In the genomic region with DNA sequence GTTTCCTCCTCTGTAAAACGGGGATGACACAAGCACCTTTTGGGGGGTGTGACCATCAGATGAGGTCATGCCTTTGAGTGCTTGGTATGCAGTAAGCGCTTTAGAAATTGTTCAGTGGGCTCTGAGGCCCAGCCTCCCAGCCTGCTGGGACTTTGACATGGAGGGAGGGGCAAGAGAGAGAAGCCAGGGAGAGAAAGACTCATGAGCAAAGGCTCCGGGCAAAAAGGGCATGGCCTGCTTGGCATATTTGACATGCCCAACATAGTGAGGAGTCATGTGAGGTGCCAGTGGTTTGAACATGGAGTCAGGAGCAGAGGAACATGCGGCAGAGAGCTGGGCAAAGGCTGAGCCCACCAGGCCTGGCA, we compare ENCODE assay signal across 7 cellular contexts. TPM values are rescaled to one million over a fixed set of nuclear protein-coding genes. Genes with fewer than 3 reads are reported as not detected.
DNase-seq lines count a peak whose midpoint lies in the region; ATAC-seq and TF ChIP-seq lines count a peak whose summit lies in the region.

No MANE protein-coding gene starts in this region.

- peak overlapping the region; percentile 66 for H2BK120ac ChIP-seq in IMR-90 (ENCODE audit: low read depth, low read length)

- H3K36me3 ChIP-seq in IMR-90 (ENCODE audit: control insufficient read depth, insufficient read depth, low read length) (peaks cover 34% of the 10 kb centered on the region), ascending aorta (peaks cover 23 to 26% of the 10 kb centered on the region in 2 donors), left lung (no peaks in the 10 kb centered on the region), subcutaneous abdominal adipose tissue (ENCODE audit: control insufficient read depth in 5 of 5, insufficient read depth in 5 of 5, low read length in 5 of 5) (peaks cover 0 to 38% (median 22%) of the 10 kb centered on the region in 5 donors)

- in situ Hi-C loops in IMR-90 (cut with MboI; ENCODE audit: low sequenced_read_pairs), result loop anchor here (5.0 kb wide), 1 partner anchor 87 kb away; no protein-coding TSS in a partner anchor

- H4K8ac ChIP-seq in IMR-90 (ENCODE audit: low read depth in 2 of 2, low read length in 2 of 2), result no peak overlapping the region

- H3K27me3 ChIP-seq in IMR-90 (ENCODE audit: control insufficient read depth, insufficient read depth, low read length) (no peaks in the 10 kb centered on the region), ascending aorta (no peaks in the 10 kb centered on the region), left lung (no peaks in the 10 kb centered on the region), subcutaneous abdominal adipose tissue (ENCODE audit: control insufficient read depth in 5 of 5, insufficient read depth in 4 of 5, low read length in 5 of 5) (no peaks in the 10 kb centered on the region)

- no peak overlapping the region for H3K4me3 ChIP-seq in IMR-90 (ENCODE audit: insufficient read depth, low read depth, low read length)
- H3K4me3 ChIP-seq in ascending aorta, result peak overlapping the region; percentile 19 to 47
- H3K4me3 ChIP-seq in left lung, result no peak overlapping the region
- H3K4me3 ChIP-seq in subcutaneous abdominal adipose tissue (ENCODE audit: low read depth in 1 of 5, low read length in 5 of 5), result no peak overlapping the region

- no peak overlapping the region for H4K91ac ChIP-seq in IMR-90 (ENCODE audit: insufficient read depth, low read depth, low read length)

- H3K56ac ChIP-seq in IMR-90 (ENCODE audit: extremely low read depth, insufficient read depth, low read length), result no peak overlapping the region

- dilution Hi-C loops in IMR-90 (cut with HindIII; ENCODE audit: low sequenced_read_pairs, unreplicated experiment), result no loop called here

- TF ChIP-seq RAD21 in IMR-90 (IDR thresholded peaks at IDR 0.05; ENCODE audit: low read length), result no peak

- H4K5ac ChIP-seq in IMR-90 (ENCODE audit: low read depth, low read length), result no peak overlapping the region

- POLR2A ChIA-PET in IMR-90 (lab: Charles Lee; ENCODE audit: unreplicated experiment), result interaction anchor here (0.6 kb wide), 1 partner anchor 1293 kb away, joined by 3 read pairs; a partner anchor contains a TSS

- no peak overlapping the region for H3K4me2 ChIP-seq in IMR-90 (ENCODE audit: low read depth, low read length)

- H3K18ac ChIP-seq in IMR-90 (ENCODE audit: low read depth, low read length), result no peak overlapping the region

- H3K4me1 ChIP-seq in IMR-90 (ENCODE audit: control insufficient read depth, insufficient read depth, low read length), result peaks cover 22% of the 10 kb centered on the region
- peaks cover 8 to 26% of the 10 kb centered on the region in 2 donors for H3K4me1 ChIP-seq in ascending aorta
- H3K4me1 ChIP-seq in left lung, result peaks cover 15 to 29% of the 10 kb centered on the region in 2 donors
- H3K4me1 ChIP-seq in subcutaneous abdominal adipose tissue (ENCODE audit: control insufficient read depth in 5 of 5, insufficient read depth in 5 of 5, low read length in 5 of 5), result peaks cover 9 to 49% (median 44%) of the 10 kb centered on the region in 5 donors

- H2BK5ac ChIP-seq in IMR-90 (ENCODE audit: low read depth, low read length, poor library complexity, severe bottlenecking), result peak overlapping the region; percentile 37

- H3K27ac ChIP-seq in IMR-90 (ENCODE audit: insufficient read depth, low read length) (no peak overlapping the region), ascending aorta (peak overlapping the region; percentile 57 to 68), left lung (peak overlapping the region; percentile 29 to 75), subcutaneous abdominal adipose tissue (ENCODE audit: low read depth, low read length) (peak overlapping the region; percentile 87)

- H3K9me3 ChIP-seq in IMR-90 (ENCODE audit: control insufficient read depth, insufficient read depth, low read length), result no peaks in the 10 kb centered on the region
- no peaks in the 10 kb centered on the region for H3K9me3 ChIP-seq in ascending aorta
- no peaks in the 10 kb centered on the region for H3K9me3 ChIP-seq in left lung
- H3K9me3 ChIP-seq in subcutaneous abdominal adipose tissue (ENCODE audit: control insufficient read depth in 5 of 5, low read length in 5 of 5), result no peaks in the 10 kb centered on the region

- peaks cover 18% of the 10 kb centered on the region for H3K9me1 ChIP-seq in IMR-90 (ENCODE audit: insufficient read depth, low read length)

- no peak for TF ChIP-seq POLR2A in IMR-90 (IDR thresholded peaks at IDR 0.05; ENCODE audit: low read depth, low read length)

- H2BK20ac ChIP-seq in IMR-90 (ENCODE audit: low read depth, low read length), result no peak overlapping the region

- peak overlapping the region; percentile 69 for H2AFZ ChIP-seq in IMR-90 (replicated peaks; ENCODE audit: low read length, poor library complexity)

- H2AK9ac ChIP-seq in IMR-90 (replicated peaks; ENCODE audit: low read depth, low read length, poor library complexity), result peak overlapping the region; percentile 92

- peak; percentile 50 for ATAC-seq in IMR-90 (ENCODE audit: low read depth)
- peak; percentile 29 for ATAC-seq in left lung
- no peak for ATAC-seq in HG03045 (IDR thresholded peaks at IDR 0.05; ENCODE audit: unreplicated experiment)
- ATAC-seq in GM19035 (IDR thresholded peaks at IDR 0.05; ENCODE audit: unreplicated experiment), result no peak

- peak overlapping the region; percentile 71 for H3K4ac ChIP-seq in IMR-90 (ENCODE audit: low read depth, low read length)

- TF ChIP-seq CTCF in IMR-90 (conservative IDR thresholded peaks at IDR 0.05; ENCODE audit: low read depth, low read length) (no peak), ascending aorta (IDR thresholded peaks at IDR 0.05) (no peak), left lung (IDR thresholded peaks at IDR 0.05) (peak in 1 of 2 donors; percentile 34)

- no peak overlapping the region for H3K14ac ChIP-seq in IMR-90 (replicated peaks; ENCODE audit: low read depth, low read length)

- peaks cover 33 to 79% of the 10 kb centered on the region in 2 experiments for H3K79me1 ChIP-seq in IMR-90 (ENCODE audit: low read depth in 1 of 2, low read length in 2 of 2)

- no peak overlapping the region for H3K9ac ChIP-seq in IMR-90 (ENCODE audit: low read depth, low read length)
- peak overlapping the region in 4 of 5 donors; percentile 7 to 57 (median 47) for H3K9ac ChIP-seq in subcutaneous abdominal adipose tissue (ENCODE audit: low read length in 5 of 5)

- peaks cover 47% of the 10 kb centered on the region for H4K20me1 ChIP-seq in IMR-90 (ENCODE audit: insufficient read depth, low read length)

- DNase-seq in IMR-90 (no peak), ascending aorta (ENCODE audit: low spot score in 2 of 2) (peak in 1 of 2 donors; percentile 84), left lung (peak in 1 of 2 donors; percentile 33), iPS-NIHi7 (ENCODE audit: extremely low spot score) (no peak)

- CTCF ChIA-PET in IMR-90 (lab: Yijun Ruan, JAX), result interaction anchor here (1.0 kb wide), 1 partner anchor 48 kb away, joined by 3 read pairs; no protein-coding TSS in a partner anchor

- BruUV-seq in IMR-90 (replicated peaks; lab: Mats Ljungman, UMichigan), result no TSS peak

- WGBS in IMR-90 (ENCODE audit: extremely low coverage in 2 of 2, insufficient read length in 1 of 2), 2 experiments, result 75% methylated on average over 2 of the region's 4 CpGs; no CpG with 5 or more reads in 1 of the 2 experiments

- H2BK15ac ChIP-seq in IMR-90 (ENCODE audit: low read depth, low read length), result no peak overlapping the region

- H2AK5ac ChIP-seq in IMR-90 (ENCODE audit: low read depth, low read length), result peak overlapping the region; percentile 81

- H3K23ac ChIP-seq in IMR-90 (ENCODE audit: low read depth, low read length), result no peak overlapping the region

- intact Hi-C loops in IMR-90 (cut with micrococcal nuclease) (loop anchor here (1.0 to 2.0 kb wide), 7 partner anchors 45 to 204 kb away; no protein-coding TSS in a partner anchor), ascending aorta (cut with DNase I) (loop anchor here (1.0 to 2.0 kb wide), 3 partner anchors 45 to 204 kb away; no protein-coding TSS in a partner anchor), left lung (cut with DNase I) (loop anchor here in 1 of 2 donors (2.0 to 5.0 kb wide), 2 partner anchors 47 to 200 kb away; no protein-coding TSS in a partner anchor)

TF ChIP-seq in IMR-90, 13 proteins besides CTCF, POLR2A, EP300 and RAD21:
- TF ChIP-seq MAZ (IDR thresholded peaks at IDR 0.05; ENCODE audit: borderline replicate concordance, low read depth, low read length), result 0 out of 2 replicates have a peak, but pooled peaks have one; percentile 3
- no peak for TF ChIP-seq FOS (IDR thresholded peaks at IDR 0.05; ENCODE audit: low read depth, low read length)

RNA-seq across cellular contexts. Expression of a gene that starts 14.0 kb away (rescaled TPM):
- total RNA-seq in IMR-90 (2012; rRNA removed), result 41.9 and 45.2 TPM in 2 replicates
- polyA plus RNA-seq in IMR-90 (2012; rRNA removed), result 40.3 and 41.1 TPM in 2 replicates
- polyA plus RNA-seq in IMR-90 (2012; cell fraction: cytosol; rRNA removed), result 17.3 and 23.8 TPM in 2 replicates
- 68.3 and 71.1 TPM in 2 replicates for polyA plus RNA-seq in IMR-90 (2012; cell fraction: nucleus; rRNA removed; ENCODE audit: low replicate concordance)
- 1,334 TPM for total RNA-seq in ascending aorta
- 100 to 1,000 TPM; 303 to 327 TPM for total RNA-seq in left lung

Comparison
In these comparisons a context has a peak if more than half of its experiments do, and no peak if none do; other contexts are left out.
1. ATAC-seq: peak in IMR-90 (single experiment) and left lung (single experiment); none in HG03045 (single experiment) and GM19035 (single experiment).
2. H3K4me3 ChIP-seq: peak in ascending aorta (2 of 2); none in IMR-90 (single experiment), left lung (0 of 2) and subcutaneous abdominal adipose tissue (0 of 5).